ENCODE assay signal across 20 cellular contexts in genomic region chr18:27621236-27621890, GRCh38.
"Had no signal": no experiment of that assay in that cellular context is flagged by ENCODE, and none has a peak within 500 bp of the region (broad histone marks: within the 10 kb centered on the region; RNA-seq: fewer than 3 reads in every experiment).

No MANE protein-coding gene starts in this region.

- H3K36me3 ChIP-seq: SJCRH30 had no signal

- H3K27me3 ChIP-seq: SJCRH30 had no signal

- H3K4me1 ChIP-seq: SJCRH30 had no signal

- H3K27ac ChIP-seq: KMS-11, SJCRH30 had no signal

- DNase-seq: Kasumi-1, MM.1S, NCI-H1092 treated with DMSO at 0.1 percent for 48 hours, NCI-H1436, NCI-H187, NCI-H2029, NCI-H2081 treated with DMSO at 0.1 percent for 48 hours, NCI-H2171 treated with DMSO at 0.1 percent for 48 hours, NCI-H345, NCI-H446 treated with DMSO at 0.1 percent for 48 hours, NCI-H510A treated with DMSO at 0.1 percent for 48 hours, NCI-H526, PC-3, SHP77 treated with DMSO at 0.1 percent for 48 hours, SJCRH30 had no signal

- H3K9me3 ChIP-seq: SJCRH30 had no signal

- H3K4me3 ChIP-seq: K562, SJCRH30 had no signal

- ATAC-seq: K562, Panc1, PC-3, Right ventricle myocardium inferior, SK-N-SH treated with all-trans-retinoic acid at 6 μM for 48 hours had no signal
